20 cellular contexts compared by ENCODE assay signal in genomic region chr6:39558791-39559190, GRCh38.
"Had no signal": no experiment of that assay in that cellular context is flagged by ENCODE, and none has a peak within 500 bp of the region (broad histone marks: within the 10 kb centered on the region; RNA-seq: fewer than 3 reads in every experiment).

No MANE protein-coding gene starts in this region.

- H3K27ac ChIP-seq: HL-60, KMS-11, RWPE1 had no signal

- H3K9ac ChIP-seq: KMS-11 had no signal

- ATAC-seq: K562, Panc1, PC-3, SK-N-SH treated with all-trans-retinoic acid at 6 μM for 48 hours had no signal

- H3K4me3 ChIP-seq: K562 had no signal

- DNase-seq: Kasumi-1; MM.1S; NCI-H1105; NCI-H1436 treated with DMSO at 0.1 percent for 48 hours; NCI-H1694; NCI-H187 treated with DMSO at 0.1 percent for 48 hours; NCI-H345; NCI-H446 treated with DMSO at 0.1 percent for 48 hours; NCI-H510A treated with DMSO at 0.1 percent for 48 hours; NCI-H526; NCI-H82; NK-92 treated with Interleukin-12 subunit alpha and Interleukin-12 subunit beta, amount 100 ng/mL, for 24 hours; PC-3; SHP77 had no signal
